In the genomic region with DNA sequence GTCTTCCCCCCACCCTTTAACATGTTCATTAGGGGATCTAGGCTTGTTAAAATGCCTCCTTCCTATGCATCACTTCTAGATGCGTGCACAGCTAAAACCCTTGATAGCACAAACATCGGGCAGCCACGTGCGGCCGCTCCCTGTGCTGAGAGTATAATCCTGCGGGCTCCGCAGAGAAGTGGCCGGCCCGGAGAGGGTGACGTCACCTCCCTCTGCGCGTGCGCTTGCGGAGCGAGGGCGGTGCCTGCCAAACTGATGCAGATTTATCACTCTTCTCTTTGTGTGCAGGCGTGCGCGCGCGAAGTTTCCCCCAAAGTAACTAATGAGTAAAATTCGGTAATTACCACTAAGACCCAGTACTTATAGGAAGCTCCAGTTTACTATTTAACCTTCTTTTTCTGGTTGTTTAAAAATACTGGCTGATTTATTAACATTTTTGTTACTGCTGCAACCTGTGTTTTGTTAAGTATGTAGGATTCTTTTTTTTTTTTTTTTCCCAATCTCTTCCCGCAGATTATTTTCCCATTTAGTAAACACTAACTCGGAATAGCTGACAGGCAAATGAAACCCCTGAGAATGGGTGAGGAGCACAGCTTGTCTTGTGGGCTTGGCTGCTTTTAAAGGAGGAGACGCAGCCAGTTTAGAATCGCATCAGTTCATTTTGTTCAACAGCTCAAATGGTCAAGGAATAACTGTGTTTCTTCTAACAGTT, we compare ENCODE assay signal across 8 cellular contexts.
DNase-seq lines count a peak whose midpoint lies in the region; ATAC-seq, FAIRE-seq and TF ChIP-seq lines count a peak whose summit lies in the region.

No MANE protein-coding gene starts in this region.

- H3K4me1 ChIP-seq in kidney (ENCODE audit: control insufficient read depth in 1 of 2, insufficient read depth in 1 of 2, low read depth in 1 of 2, low read length in 2 of 2), result peaks cover 20 to 21% of the 10 kb centered on the region in 2 donors

- H3K27ac ChIP-seq in caudate nucleus (ENCODE audit: low read depth, low read length), result no peak overlapping the region
- no peak overlapping the region for H3K27ac ChIP-seq in kidney (ENCODE audit: low read depth in 2 of 2, low read length in 2 of 2)

- POLR2A ChIA-PET in AG04449 (lab: Yijun Ruan, JAX) (interaction anchor here (0.6 to 1.8 kb wide), 6 partner anchors 60 to 119 kb away, joined by 3 to 5 read pairs (median 4); no protein-coding TSS in a partner anchor), activated B cell treated with CpG ODN at 0.5 μM for 24 hours (lab: Charles Lee) (interaction anchor here (0.6 to 1.4 kb wide), 6 partner anchors 15 to 276 kb away, joined by 3 to 9 read pairs (median 4); no protein-coding TSS in a partner anchor)

- DNase-seq in AG04449 (ENCODE audit: low read depth, low spot score) (no peak), NCI-H2107 (lab: John Stamatoyannopoulos, UW) (peak; percentile 96), activated B cell treated with CpG ODN at 0.5 μM for 24 hours (peak; percentile 79), caudate nucleus (lab: John Stamatoyannopoulos, UW) (peak in 60 of 61 donors; percentile 11 to 92 (median 76)), kidney (peak; percentile 95)
- DNase-seq in stimulated activated CD4-positive, alpha-beta T cell treated with anti-CD3 and anti-CD28 coated beads, Interleukin-1b, Interleukin-23, amount 100 ng/mL, for 24 hours (ENCODE audit: low read depth in 4 of 4, low spot score in 1 of 4), result peak; percentile 4 to 61 (median 54)

- CTCF ChIA-PET in AG04449 (lab: Yijun Ruan, JAX), result interaction anchor here (0.8 to 1.8 kb wide), 4 partner anchors 10 to 156 kb away, joined by 3 to 4 read pairs (median 3); no protein-coding TSS in a partner anchor
- CTCF ChIA-PET in activated B cell treated with CpG ODN at 0.5 μM for 24 hours (lab: Charles Lee), result interaction anchor here (0.6 to 1.1 kb wide), 4 partner anchors 17 to 384 kb away, joined by 3 to 4 read pairs (median 3); no protein-coding TSS in a partner anchor

- ATAC-seq in GM18867 (IDR thresholded peaks at IDR 0.05; ENCODE audit: unreplicated experiment), result peak; percentile 93
- peak; percentile 63 for ATAC-seq in HG03064 (IDR thresholded peaks at IDR 0.05; ENCODE audit: low read depth, unreplicated experiment)
- peak; percentile 98 for ATAC-seq in activated B cell treated with CpG ODN at 0.5 μM for 24 hours (ENCODE audit: low read depth)

- no peaks in the 10 kb centered on the region for H3K9me3 ChIP-seq in kidney (ENCODE audit: control insufficient read depth in 1 of 2, low read length in 2 of 2)

- intact Hi-C loops in activated B cell treated with CpG ODN at 0.5 μM for 24 hours (cut with micrococcal nuclease), result loop anchor here (1.0 to 10.0 kb wide), 5 partner anchors 14 to 400 kb away; a partner anchor contains a TSS
- intact Hi-C loops in kidney (cut with DNase I), result loop anchor here (10.0 kb wide), 1 partner anchor 150 kb away; no protein-coding TSS in a partner anchor

- peak overlapping the region in 1 of 2 donors; percentile 57 for H3K9ac ChIP-seq in kidney (ENCODE audit: low read length in 2 of 2)

- peak overlapping the region; percentile 81 for H3K4me3 Mint-ChIP-seq in activated B cell treated with CpG ODN at 0.5 μM for 24 hours

- no peak for TF ChIP-seq CTCF in AG04449 (IDR thresholded peaks at IDR 0.05; ENCODE audit: insufficient read depth, low read length, missing control alignments)
- TF ChIP-seq CTCF in activated B cell treated with CpG ODN at 0.5 μM for 24 hours (IDR thresholded peaks at IDR 0.05), result no peak
- TF ChIP-seq CTCF in kidney (IDR thresholded peaks at IDR 0.05; ENCODE audit: borderline replicate concordance, extremely low read depth, insufficient read depth), result no peak

- no peak for FAIRE-seq in kidney (lab: Jason Lieb, UNC)

- no peaks in the 10 kb centered on the region for H3K9me3 Mint-ChIP-seq in activated B cell treated with CpG ODN at 0.5 μM for 24 hours

- peaks cover 78% of the 10 kb centered on the region for H3K4me1 Mint-ChIP-seq in activated B cell treated with CpG ODN at 0.5 μM for 24 hours

- H3K36me3 Mint-ChIP-seq in activated B cell treated with CpG ODN at 0.5 μM for 24 hours (ENCODE audit: low read depth), result no peaks in the 10 kb centered on the region

- H3K27ac Mint-ChIP-seq in activated B cell treated with CpG ODN at 0.5 μM for 24 hours, result peak overlapping the region; percentile 69

- H3K36me3 ChIP-seq in kidney (ENCODE audit: control insufficient read depth in 1 of 2, insufficient read depth in 2 of 2, low read length in 2 of 2), result no peaks in the 10 kb centered on the region

- peak overlapping the region; percentile 4 for H3K4me3 ChIP-seq in AG04449 (ENCODE audit: low read depth, low read length)
- peak overlapping the region; percentile 42 to 54 for H3K4me3 ChIP-seq in kidney (ENCODE audit: low read length in 2 of 2)

- no peaks in the 10 kb centered on the region for H3K27me3 Mint-ChIP-seq in activated B cell treated with CpG ODN at 0.5 μM for 24 hours
